In the genomic region with DNA sequence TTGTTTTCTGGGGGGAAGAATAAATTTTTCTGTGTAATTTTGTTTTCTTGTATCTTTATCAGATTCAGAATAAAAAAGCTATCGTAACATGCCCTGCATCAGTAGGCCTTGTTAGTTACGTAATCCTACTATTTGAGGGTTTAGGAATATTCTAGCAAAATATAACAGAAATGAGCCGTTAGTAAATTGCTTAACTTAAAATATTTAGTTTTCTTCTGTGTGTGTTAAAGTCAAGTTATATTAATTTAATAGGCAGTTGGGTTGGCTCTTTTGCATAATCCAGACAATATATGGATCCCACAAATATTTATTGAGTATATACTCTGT, we compare ENCODE assay signal across 2 cellular contexts.
TF ChIP-seq lines count a peak whose summit lies in the region.

No MANE protein-coding gene starts in this region.

TF ChIP-seq in K562, 482 proteins besides CTCF, POLR2A, EP300 and RAD21 (continued from another document):
- TF ChIP-seq CEBPB (tag; IDR thresholded peaks at IDR 0.05) (0 out of 2 replicates have a peak, but pooled peaks have one; percentile 23), MAFK (IDR thresholded peaks at IDR 0.05; ENCODE audit: low read length) (no peak)

TF ChIP-seq in HepG2, 621 proteins besides CTCF, POLR2A, EP300 and RAD21 (continued from another document):
- TF ChIP-seq ZNF777 (CRISPR knock-in tag; IDR thresholded peaks at IDR 0.05) (no peak), ZFP1 (CRISPR knock-in tag; IDR thresholded peaks at IDR 0.05) (0 out of 2 replicates have a peak, but pooled peaks have one; percentile 13), CCAR2 (optimal IDR thresholded peaks at IDR 0.05; ENCODE audit: low read depth, low read length) (no peak), CEBPB (IDR thresholded peaks at IDR 0.05; ENCODE audit: borderline replicate concordance, low read depth, low read length) (peak; percentile 63; the same call in 1 of the 2 replicates)
TF ChIP-seq in HepG2: peak in this region for 4.
